30 cellular contexts compared by ENCODE assay signal in the genomic region with DNA sequence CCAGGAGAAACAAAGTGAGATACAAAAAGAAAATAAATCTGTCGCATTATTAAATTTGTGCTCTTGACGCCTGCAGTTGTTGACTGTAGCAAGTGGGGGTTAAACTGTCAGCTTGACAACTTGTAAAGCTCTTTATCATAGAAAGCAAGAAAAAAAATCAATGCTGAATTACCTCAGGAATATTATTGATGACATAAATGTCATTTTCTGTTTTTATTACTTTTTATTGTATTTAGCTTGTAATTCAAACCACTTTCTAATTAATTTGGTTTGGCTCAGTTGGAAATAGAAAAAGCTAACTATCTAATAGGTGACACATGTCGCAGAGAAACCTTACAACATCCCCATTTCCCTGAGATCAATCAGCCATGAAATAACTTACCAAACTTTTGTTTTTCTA.
"Had no signal": no experiment of that assay in that cellular context is flagged by ENCODE, and none has a peak within 500 bp of the region (broad histone marks: within the 10 kb centered on the region; RNA-seq: fewer than 3 reads in every experiment).

No MANE protein-coding gene starts in this region.

- H3K4me1 ChIP-seq: adrenal gland, body of pancreas, colonic mucosa, esophagus squamous epithelium had no signal

- H3K27me3 ChIP-seq: adrenal gland, body of pancreas, colonic mucosa, esophagus squamous epithelium, gastroesophageal sphincter had no signal

- H3K4me3 ChIP-seq: adrenal gland, body of pancreas, colonic mucosa, esophagus squamous epithelium, gastroesophageal sphincter had no signal

- H3K9me3 ChIP-seq: adrenal gland, body of pancreas, colonic mucosa, esophagus squamous epithelium, gastroesophageal sphincter had no signal

- H3K36me3 Mint-ChIP-seq: activated CD8-positive, alpha-beta memory T cell treated with anti-CD3 and anti-CD28 coated beads, Interleukin-2, amount 10 ng/mL, durations not matched to agents 7 days and 5 days; activated naive CD8-positive, alpha-beta T cell treated with anti-CD3 and anti-CD28 coated beads for 36 hours had no signal

- H3K27ac Mint-ChIP-seq: activated CD4-positive, alpha-beta memory T cell treated with anti-CD3 and anti-CD28 coated beads for 36 hours; activated CD4-positive, alpha-beta T cell treated with anti-CD3 and anti-CD28 coated beads for 36 hours; activated CD4-positive, alpha-beta T cell treated with anti-CD3 and anti-CD28 coated beads, Interleukin-2, amount 10 ng/mL, durations not matched to agents 24 days and 14 days; activated CD8-positive, alpha-beta memory T cell treated with anti-CD3 and anti-CD28 coated beads, Interleukin-2, amount 10 ng/mL, durations not matched to agents 7 days and 5 days; activated CD8-positive, alpha-beta T cell treated with anti-CD3 and anti-CD28 coated beads, Interleukin-2, amount 10 ng/mL, durations not matched to agents 7 days and 5 days; activated naive CD4-positive, alpha-beta T cell treated with anti-CD3 and anti-CD28 coated beads for 36 hours; activated naive CD4-positive, alpha-beta T cell treated with anti-CD3 and anti-CD28 coated beads, Interleukin-2, amount 50 U/mL, for 24 hours; activated naive CD8-positive, alpha-beta T cell treated with anti-CD3 and anti-CD28 coated beads for 36 hours; activated naive CD8-positive, alpha-beta T cell treated with anti-CD3 and anti-CD28 coated beads, Interleukin-2, amount 50 U/mL, for 24 hours; activated T-helper 1 cell treated with anti-CD3 and anti-CD28 coated beads, Interleukin-12 subunit alpha, Interleukin-12 subunit beta, Interleukin-2, Interleukin-4 antibody, amounts not matched to agents 30 ng/mL and 10 ng/mL and 1 ng/mL, durations not matched to agents 14 hours and 24 hours and 36 hours; activated T-helper 2 cell treated with anti-CD3 and anti-CD28 coated beads, Interferon-gamma antibody, Interleukin-2, Interleukin-4, amounts not matched to agents 10 μg/mL and 5 μg/mL and 100 μg/mL, durations not matched to agents 14 hours and 24 hours and 36 hours had no signal

- H3K4me3 Mint-ChIP-seq: activated CD4-positive, alpha-beta memory T cell treated with anti-CD3 and anti-CD28 coated beads for 36 hours; activated CD4-positive, alpha-beta T cell treated with anti-CD3 and anti-CD28 coated beads for 36 hours; activated CD4-positive, alpha-beta T cell treated with anti-CD3 and anti-CD28 coated beads, Interleukin-2, amount 10 ng/mL, durations not matched to agents 24 days and 14 days; activated CD8-positive, alpha-beta memory T cell treated with anti-CD3 and anti-CD28 coated beads, Interleukin-2, amount 10 ng/mL, durations not matched to agents 7 days and 5 days; activated CD8-positive, alpha-beta T cell treated with anti-CD3 and anti-CD28 coated beads, Interleukin-2, amount 10 ng/mL, durations not matched to agents 7 days and 5 days; activated naive CD4-positive, alpha-beta T cell treated with anti-CD3 and anti-CD28 coated beads for 36 hours; activated naive CD4-positive, alpha-beta T cell treated with anti-CD3 and anti-CD28 coated beads, Interleukin-2, amount 50 U/mL, for 24 hours; activated naive CD8-positive, alpha-beta T cell treated with anti-CD3 and anti-CD28 coated beads for 36 hours; activated naive CD8-positive, alpha-beta T cell treated with anti-CD3 and anti-CD28 coated beads, Interleukin-2, amount 50 U/mL, for 24 hours; activated T-helper 1 cell treated with anti-CD3 and anti-CD28 coated beads, Interleukin-12 subunit alpha, Interleukin-12 subunit beta, Interleukin-2, Interleukin-4 antibody, amounts not matched to agents 30 ng/mL and 10 ng/mL and 1 ng/mL, durations not matched to agents 14 hours and 24 hours and 36 hours had no signal

- H3K27me3 Mint-ChIP-seq: activated CD4-positive, alpha-beta memory T cell treated with anti-CD3 and anti-CD28 coated beads for 36 hours; activated CD4-positive, alpha-beta T cell treated with anti-CD3 and anti-CD28 coated beads for 36 hours; activated CD4-positive, alpha-beta T cell treated with anti-CD3 and anti-CD28 coated beads, Interleukin-2, amount 10 ng/mL, durations not matched to agents 24 days and 14 days; activated CD8-positive, alpha-beta memory T cell treated with anti-CD3 and anti-CD28 coated beads, Interleukin-2, amount 10 ng/mL, durations not matched to agents 7 days and 5 days; activated naive CD4-positive, alpha-beta T cell treated with anti-CD3 and anti-CD28 coated beads, Interleukin-2, amount 50 U/mL, for 24 hours; activated naive CD8-positive, alpha-beta T cell treated with anti-CD3 and anti-CD28 coated beads for 36 hours; activated naive CD8-positive, alpha-beta T cell treated with anti-CD3 and anti-CD28 coated beads, Interleukin-2, amount 50 U/mL, for 24 hours had no signal

- ATAC-seq: activated CD4-positive, alpha-beta T cell treated with anti-CD3 and anti-CD28 coated beads for 36 hours; activated CD8-positive, alpha-beta memory T cell treated with anti-CD3 and anti-CD28 coated beads, Interleukin-2, amount 10 ng/mL, durations not matched to agents 7 days and 5 days; activated CD8-positive, alpha-beta T cell treated with anti-CD3 and anti-CD28 coated beads, Interleukin-2, amount 10 ng/mL, durations not matched to agents 7 days and 5 days; activated naive CD8-positive, alpha-beta T cell treated with anti-CD3 and anti-CD28 coated beads, Interleukin-2, amount 50 U/mL, for 24 hours; body of pancreas; gastroesophageal sphincter had no signal

- H3K27ac ChIP-seq: adrenal gland, body of pancreas, colonic mucosa, epithelial cell of prostate, esophagus squamous epithelium, gastroesophageal sphincter had no signal

- H3K9me3 Mint-ChIP-seq: activated CD4-positive, alpha-beta memory T cell treated with anti-CD3 and anti-CD28 coated beads for 36 hours; activated CD4-positive, alpha-beta T cell treated with anti-CD3 and anti-CD28 coated beads, Interleukin-2, amount 10 ng/mL, durations not matched to agents 24 days and 14 days; activated naive CD4-positive, alpha-beta T cell treated with anti-CD3 and anti-CD28 coated beads for 36 hours; activated naive CD4-positive, alpha-beta T cell treated with anti-CD3 and anti-CD28 coated beads, Interleukin-2, amount 50 U/mL, for 24 hours; activated naive CD8-positive, alpha-beta T cell treated with anti-CD3 and anti-CD28 coated beads for 36 hours; activated naive CD8-positive, alpha-beta T cell treated with anti-CD3 and anti-CD28 coated beads, Interleukin-2, amount 50 U/mL, for 24 hours; activated T-helper 1 cell treated with anti-CD3 and anti-CD28 coated beads, Interleukin-12 subunit alpha, Interleukin-12 subunit beta, Interleukin-2, Interleukin-4 antibody, amounts not matched to agents 30 ng/mL and 10 ng/mL and 1 ng/mL, durations not matched to agents 14 hours and 24 hours and 36 hours; activated T-helper 2 cell treated with anti-CD3 and anti-CD28 coated beads, Interferon-gamma antibody, Interleukin-2, Interleukin-4, amounts not matched to agents 10 μg/mL and 5 μg/mL and 100 μg/mL, durations not matched to agents 14 hours and 24 hours and 36 hours had no signal

- H3K36me3 ChIP-seq: adrenal gland, colonic mucosa, gastroesophageal sphincter had no signal

- H3K4me1 Mint-ChIP-seq: activated CD4-positive, alpha-beta T cell treated with anti-CD3 and anti-CD28 coated beads for 36 hours; activated CD4-positive, alpha-beta T cell treated with anti-CD3 and anti-CD28 coated beads, Interleukin-2, amount 10 ng/mL, durations not matched to agents 24 days and 14 days; activated CD8-positive, alpha-beta memory T cell treated with anti-CD3 and anti-CD28 coated beads, Interleukin-2, amount 10 ng/mL, durations not matched to agents 7 days and 5 days; activated naive CD4-positive, alpha-beta T cell treated with anti-CD3 and anti-CD28 coated beads, Interleukin-2, amount 50 U/mL, for 24 hours; activated naive CD8-positive, alpha-beta T cell treated with anti-CD3 and anti-CD28 coated beads for 36 hours; activated naive CD8-positive, alpha-beta T cell treated with anti-CD3 and anti-CD28 coated beads, Interleukin-2, amount 50 U/mL, for 24 hours had no signal

- DNase-seq: activated CD4-positive, alpha-beta memory T cell treated with anti-CD3 and anti-CD28 coated beads for 36 hours; activated CD4-positive, alpha-beta T cell treated with anti-CD3 and anti-CD28 coated beads for 36 hours; activated CD4-positive, alpha-beta T cell treated with anti-CD3 and anti-CD28 coated beads, Interleukin-2, amount 10 ng/mL, durations not matched to agents 24 days and 14 days; activated CD4-positive, CD25-positive, alpha-beta regulatory T cell; activated CD4-positive, CD25-positive, alpha-beta regulatory T cell treated with anti-CD3 and anti-CD28 coated beads, Interleukin-2, amount 50 U/mL, for 72 hours; activated CD8-positive, alpha-beta memory T cell treated with anti-CD3 and anti-CD28 coated beads, Interleukin-2, amount 10 ng/mL, durations not matched to agents 7 days and 5 days; activated CD8-positive, alpha-beta memory T cell treated with anti-CD3 and anti-CD28 coated beads, Interleukin-2, amount 50 U/mL, for 4 hours; activated CD8-positive, alpha-beta T cell treated with anti-CD3 and anti-CD28 coated beads, Interleukin-2, amount 10 ng/mL, durations not matched to agents 7 days and 5 days; activated effector memory CD4-positive, alpha-beta T cell treated with anti-CD3 and anti-CD28 coated beads, Interleukin-2, amount 50 U/mL, for 16 hours; activated naive CD4-positive, alpha-beta T cell treated with anti-CD3 and anti-CD28 coated beads for 36 hours; activated naive CD8-positive, alpha-beta T cell treated with anti-CD3 and anti-CD28 coated beads for 36 hours; activated naive CD8-positive, alpha-beta T cell treated with anti-CD3 and anti-CD28 coated beads, Interleukin-2, amount 50 U/mL, for 24 hours; activated T-cell treated with anti-CD3 and anti-CD28 coated beads, Interleukin-2, amount 50 U/mL, for 1 hour; activated T-cell treated with anti-CD3 and anti-CD28 coated beads, Interleukin-2, amount 50 U/mL, for 48 hours; adrenal gland; amygdala; aorta; body of pancreas; central memory CD4-positive, alpha-beta T cell; cerebellar nuclear complex; colonic mucosa; effector CD8-positive, alpha-beta T cell; esophagus squamous epithelium; foreskin melanocyte; T-helper 2 cell had no signal
